Comparison of ENCODE assay signal across 9 cellular contexts in genomic region chr7:37765872-37766525, GRCh38.
DNase-seq lines count a peak whose midpoint lies in the region; ATAC-seq and TF ChIP-seq lines count a peak whose summit lies in the region.
"Had no signal": no experiment of that assay in that cellular context is flagged by ENCODE, and none has a peak within 500 bp of the region (broad histone marks: within the 10 kb centered on the region; RNA-seq: fewer than 3 reads in every experiment).

No MANE protein-coding gene starts in this region.

- H3K4me1 Mint-ChIP-seq in activated T-helper 17 cell treated with anti-CD3 and anti-CD28 coated beads, Interleukin-2, amount 50 U/mL, for 72 hours: no peaks in the 10 kb centered on the region
- no peaks in the 10 kb centered on the region for H3K4me1 Mint-ChIP-seq in type B pancreatic cell (ENCODE audit: unreplicated experiment)

- H3K4me3 ChIP-seq in GM12865 (ENCODE audit: low read depth, low read length): no peak overlapping the region

- no peaks in the 10 kb centered on the region for H3K36me3 Mint-ChIP-seq in activated T-helper 17 cell treated with anti-CD3 and anti-CD28 coated beads, Interleukin-2, amount 50 U/mL, for 72 hours (ENCODE audit: low read depth)
- H3K36me3 Mint-ChIP-seq in type B pancreatic cell: no peaks in the 10 kb centered on the region

- peaks cover 6% of the 10 kb centered on the region for H3K27me3 Mint-ChIP-seq in activated T-helper 17 cell treated with anti-CD3 and anti-CD28 coated beads, Interleukin-2, amount 50 U/mL, for 72 hours
- H3K27me3 Mint-ChIP-seq in type B pancreatic cell: peaks cover 26% of the 10 kb centered on the region

- H3K9me3 Mint-ChIP-seq in activated T-helper 17 cell treated with anti-CD3 and anti-CD28 coated beads, Interleukin-2, amount 50 U/mL, for 72 hours: peaks cover 5% of the 10 kb centered on the region
- H3K9me3 Mint-ChIP-seq in type B pancreatic cell: no peaks in the 10 kb centered on the region

- ATAC-seq in GM19467 (IDR thresholded peaks at IDR 0.05; ENCODE audit: unreplicated experiment) (peak; percentile 76), HG03280 (IDR thresholded peaks at IDR 0.05; ENCODE audit: unreplicated experiment) (peak; percentile 68)
- ATAC-seq in activated T-helper 17 cell treated with anti-CD3 and anti-CD28 coated beads, Interleukin-2, amount 50 U/mL, for 72 hours (replicated peaks): peak; percentile 24

- H3K4me3 Mint-ChIP-seq in activated T-helper 17 cell treated with anti-CD3 and anti-CD28 coated beads, Interleukin-2, amount 50 U/mL, for 72 hours: no peak overlapping the region
- no peak overlapping the region for H3K4me3 Mint-ChIP-seq in type B pancreatic cell

- no peak for TF ChIP-seq CTCF in GM12865 (IDR thresholded peaks at IDR 0.05; ENCODE audit: insufficient read depth, low read depth, low read length, missing control alignments)
- no peak for TF ChIP-seq CTCF in type B pancreatic cell (conservative IDR thresholded peaks at IDR 0.05)

- DNase-seq in GM12865 (ENCODE audit: low read depth) (peak; percentile 86), HUDEP-2 (lab: John Stamatoyannopoulos, UW; ENCODE audit: unreplicated experiment in 76 of 76) (no peak), occipital lobe (lab: John Stamatoyannopoulos, UW) (no peak), hepatic stellate cell (ENCODE audit: low spot score) (no peak), type B pancreatic cell (ENCODE audit: extremely low spot score, unreplicated experiment) (no peak)
- DNase-seq: DMS53 had no signal

- no peak overlapping the region for H3K27ac Mint-ChIP-seq in activated T-helper 17 cell treated with anti-CD3 and anti-CD28 coated beads, Interleukin-2, amount 50 U/mL, for 72 hours
- H3K27ac Mint-ChIP-seq in type B pancreatic cell: no peak overlapping the region

Comparison
In these comparisons a context has a peak if more than half of its experiments do, and no peak if none do; other contexts are left out.
1. ATAC-seq: peak in every context shown above with its lines; median percentile 76 in GM19467; 68 in HG03280; 24 in activated T-helper 17 cell treated with anti-CD3 and anti-CD28 coated beads, Interleukin-2, amount 50 U/mL, for 72 hours.